Comparison of ENCODE assay signal across 8 cellular contexts in the genomic region with DNA sequence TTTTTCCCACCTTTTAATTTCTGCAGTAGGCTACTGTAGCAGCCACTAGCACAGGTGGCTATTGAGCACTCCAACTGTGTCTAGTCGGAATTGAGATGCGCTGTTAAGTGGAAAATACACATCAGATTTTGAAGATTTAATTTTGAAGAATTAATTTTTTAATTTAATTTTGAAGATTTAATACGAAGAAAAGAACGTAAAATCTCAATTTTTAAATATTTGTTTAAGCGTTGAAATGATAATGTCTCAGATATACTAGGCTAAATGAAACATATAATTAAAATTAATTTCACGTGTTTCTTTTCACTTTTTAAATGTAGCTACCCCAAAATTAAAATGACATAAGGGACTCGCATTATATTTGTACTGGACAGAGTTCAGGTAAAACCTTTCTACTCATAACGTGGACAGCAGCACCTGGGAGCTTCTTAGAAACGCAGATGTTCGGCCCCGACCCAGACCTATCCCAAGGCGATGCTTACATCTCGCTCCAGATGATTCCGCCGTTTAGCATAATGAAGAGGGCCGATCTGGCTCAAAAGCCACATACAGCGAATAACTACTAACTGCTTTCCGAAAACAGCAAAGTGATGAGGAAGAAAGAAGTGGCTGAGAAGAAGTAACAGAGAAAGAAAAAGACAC.
DNase-seq lines count a peak whose midpoint lies in the region; ATAC-seq and TF ChIP-seq lines count a peak whose summit lies in the region.

No MANE protein-coding gene starts in this region.

- ATAC-seq in GM21526 (IDR thresholded peaks at IDR 0.05; ENCODE audit: low FRiP score, unreplicated experiment), result no peak

- TF ChIP-seq CTCF in GM20000 (IDR thresholded peaks at IDR 0.05; ENCODE audit: extremely low read depth, missing control alignments), result no peak
- no peak for TF ChIP-seq CTCF in WERI-Rb-1 (IDR thresholded peaks at IDR 0.05; ENCODE audit: low read depth, low read length)
- TF ChIP-seq CTCF in foreskin fibroblast (IDR thresholded peaks at IDR 0.05; ENCODE audit: low read depth, low read length), result no peak

- H3K4me3 ChIP-seq in WERI-Rb-1 (ENCODE audit: low read depth, low read length) (peak overlapping the region; percentile 96), foreskin fibroblast (ENCODE audit: low read depth in 1 of 2, low read length in 2 of 2) (peak overlapping the region; percentile 69 to 95)

- H3K27me3 ChIP-seq in WERI-Rb-1 (ENCODE audit: insufficient read depth, low read depth, severe bottlenecking), result no peaks in the 10 kb centered on the region

- H3K27ac ChIP-seq in WERI-Rb-1, result peak overlapping the region; percentile 92

- peaks cover 10% of the 10 kb centered on the region for H3K36me3 ChIP-seq in WERI-Rb-1

- H3K9me3 ChIP-seq in WERI-Rb-1 (ENCODE audit: severe bottlenecking), result no peaks in the 10 kb centered on the region

- DNase-seq in AG08396 (ENCODE audit: low spot score) (peak; percentile 15), GM20000 (ENCODE audit: low spot score) (peak; percentile 8), WERI-Rb-1 (peak; percentile 29), foreskin fibroblast (peak in 1 of 2 donors; percentile 48), putamen (ENCODE audit: low spot score) (peak; percentile 23), GM19240 (ENCODE audit: insufficient read length, low spot score) (no peak), NCI-H187 treated with DMSO at 0.1 percent for 48 hours (lab: John Stamatoyannopoulos, UW) (no peak)

Comparison
In these comparisons a context has a peak if more than half of its experiments do, and no peak if none do; other contexts are left out.
1. DNase-seq: peak in AG08396 (single experiment), GM20000 (single experiment), WERI-Rb-1 (single experiment) and putamen (single experiment); none in GM19240 (single experiment) and NCI-H187 treated with DMSO at 0.1 percent for 48 hours (single experiment).